ENCODE assay signal across 20 cellular contexts in the genomic region with DNA sequence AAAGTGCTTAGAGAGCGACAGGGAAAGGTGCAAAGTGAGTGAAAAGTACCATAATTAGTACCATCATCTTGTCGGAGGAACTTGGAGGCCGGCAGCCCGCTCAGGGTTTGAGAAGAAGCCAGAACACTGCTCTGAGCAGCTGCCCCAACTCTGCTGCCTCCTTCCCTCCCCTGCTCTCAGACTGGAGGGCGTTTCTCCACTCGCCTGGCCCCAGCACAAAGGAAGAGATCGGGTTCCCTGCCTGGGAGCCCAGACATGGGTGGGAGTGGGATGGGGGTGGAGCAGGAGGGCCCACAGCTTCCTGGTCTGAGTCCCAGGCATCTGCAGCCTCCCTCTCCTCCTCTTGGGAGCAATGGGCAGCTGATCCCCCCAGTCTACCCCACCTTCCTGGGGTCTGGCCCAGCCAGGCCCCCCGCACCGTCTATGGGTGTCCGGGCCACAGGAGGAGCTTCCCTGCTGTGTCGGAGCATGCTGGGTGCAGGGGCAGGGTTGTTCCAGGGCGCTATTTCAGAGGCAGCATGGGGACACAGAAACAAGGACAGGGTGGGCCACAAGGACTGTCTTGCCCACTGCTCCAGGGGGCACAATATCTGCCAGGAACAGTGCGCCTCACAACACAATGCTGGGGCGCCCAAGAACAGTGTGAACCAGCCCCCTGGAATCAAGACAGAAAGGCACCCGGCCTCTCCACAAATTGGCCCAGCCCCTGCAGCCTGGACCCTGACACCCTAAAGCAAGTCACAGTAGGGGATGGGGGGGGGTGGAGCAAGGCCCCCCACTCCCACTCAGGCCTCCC. TPM values are rescaled to one million over a fixed set of nuclear protein-coding genes. Genes with fewer than 3 reads are reported as not detected.
DNase-seq lines count a peak whose midpoint lies in the region; ATAC-seq and TF ChIP-seq lines count a peak whose summit lies in the region.
"Had no signal": no experiment of that assay in that cellular context is flagged by ENCODE, and none has a peak within 500 bp of the region (broad histone marks: within the 10 kb centered on the region; RNA-seq: fewer than 3 reads in every experiment).

No MANE protein-coding gene starts in this region.

- H3K9me3 Mint-ChIP-seq in activated CD4-positive, alpha-beta T cell treated with anti-CD3 and anti-CD28 coated beads, Interleukin-2, amount 10 ng/mL, durations not matched to agents 7 days and 5 days, result no peaks in the 10 kb centered on the region
- no peaks in the 10 kb centered on the region for H3K9me3 Mint-ChIP-seq in activated naive CD8-positive, alpha-beta T cell treated with anti-CD3 and anti-CD28 coated beads, Interleukin-2, amount 50 U/mL, for 24 hours
- H3K9me3 Mint-ChIP-seq in nephron, result no peaks in the 10 kb centered on the region
- H3K9me3 Mint-ChIP-seq: CD8-positive, alpha-beta memory T cell; naive thymus-derived CD8-positive, alpha-beta T cell had no signal

- ATAC-seq in IMR-90 (ENCODE audit: low read depth), result peak; percentile 10
- ATAC-seq in activated naive CD8-positive, alpha-beta T cell treated with anti-CD3 and anti-CD28 coated beads, Interleukin-2, amount 50 U/mL, for 24 hours, result no peak
- ATAC-seq: naive thymus-derived CD8-positive, alpha-beta T cell had no signal

- peaks cover 28% of the 10 kb centered on the region for H3K9me1 ChIP-seq in IMR-90 (ENCODE audit: insufficient read depth, low read length)

- H4K91ac ChIP-seq in IMR-90 (ENCODE audit: insufficient read depth, low read depth, low read length), result peak overlapping the region; percentile 79

- H3K27ac Mint-ChIP-seq in activated CD4-positive, alpha-beta T cell treated with anti-CD3 and anti-CD28 coated beads, Interleukin-2, amount 10 ng/mL, durations not matched to agents 7 days and 5 days, result peak overlapping the region; percentile 80
- H3K27ac Mint-ChIP-seq in activated naive CD8-positive, alpha-beta T cell treated with anti-CD3 and anti-CD28 coated beads, Interleukin-2, amount 50 U/mL, for 24 hours, result peak overlapping the region; percentile 91
- peak overlapping the region; percentile 60 to 91 (median 88) for H3K27ac Mint-ChIP-seq in nephron
- H3K27ac Mint-ChIP-seq: CD8-positive, alpha-beta memory T cell had no signal

- peak overlapping the region; percentile 60 for H3K9ac ChIP-seq in IMR-90 (ENCODE audit: low read depth, low read length)

- H3K27me3 Mint-ChIP-seq in activated CD4-positive, alpha-beta T cell treated with anti-CD3 and anti-CD28 coated beads, Interleukin-2, amount 10 ng/mL, durations not matched to agents 7 days and 5 days, result no peaks in the 10 kb centered on the region
- no peaks in the 10 kb centered on the region for H3K27me3 Mint-ChIP-seq in activated naive CD8-positive, alpha-beta T cell treated with anti-CD3 and anti-CD28 coated beads, Interleukin-2, amount 50 U/mL, for 24 hours
- peaks cover 24% of the 10 kb centered on the region for H3K27me3 Mint-ChIP-seq in nephron (ENCODE audit: low read depth)

- 34% methylated on average over 5 of the region's 15 CpGs; no CpG with 5 or more reads in 1 of the 2 experiments for WGBS in IMR-90 (ENCODE audit: extremely low coverage in 2 of 2, insufficient read length in 1 of 2), 2 experiments

- peak overlapping the region; percentile 99 for H3K4me3 Mint-ChIP-seq in activated CD4-positive, alpha-beta T cell treated with anti-CD3 and anti-CD28 coated beads, Interleukin-2, amount 10 ng/mL, durations not matched to agents 7 days and 5 days
- peak overlapping the region; percentile 91 for H3K4me3 Mint-ChIP-seq in activated naive CD8-positive, alpha-beta T cell treated with anti-CD3 and anti-CD28 coated beads, Interleukin-2, amount 50 U/mL, for 24 hours
- H3K4me3 Mint-ChIP-seq in nephron, result peak overlapping the region in 2 of 3 experiments; percentile 40 to 45
- H3K4me3 Mint-ChIP-seq: naive thymus-derived CD8-positive, alpha-beta T cell had no signal

- peak overlapping the region; percentile 92 for H2AK5ac ChIP-seq in IMR-90 (ENCODE audit: low read depth, low read length)

- H3K4me3 ChIP-seq in IMR-90 (ENCODE audit: insufficient read depth, low read depth, low read length), result no peak overlapping the region
- H3K4me3 ChIP-seq: SJCRH30 had no signal

- peak overlapping the region; percentile 42 for H2BK5ac ChIP-seq in IMR-90 (ENCODE audit: low read depth, low read length, poor library complexity, severe bottlenecking)

- no peak for TF ChIP-seq RAD21 in IMR-90 (IDR thresholded peaks at IDR 0.05; ENCODE audit: low read length)

- BruUV-seq in IMR-90 (replicated peaks; lab: Mats Ljungman, UMichigan), result no TSS peak

- H3K18ac ChIP-seq in IMR-90 (ENCODE audit: low read depth, low read length), result peak overlapping the region; percentile 78

- H2BK120ac ChIP-seq in IMR-90 (ENCODE audit: low read depth, low read length), result peak overlapping the region; percentile 58

- H3K4me2 ChIP-seq in IMR-90 (ENCODE audit: low read depth, low read length), result peak overlapping the region; percentile 63; the same call in 1 of the 2 replicates

- H4K5ac ChIP-seq in IMR-90 (ENCODE audit: low read depth, low read length), result peak overlapping the region; percentile 88

- H3K27ac ChIP-seq in IMR-90 (ENCODE audit: insufficient read depth, low read length), result peak overlapping the region; percentile 100
- H3K27ac ChIP-seq: SJCRH30 had no signal

- H3K4me1 ChIP-seq in IMR-90 (ENCODE audit: control insufficient read depth, insufficient read depth, low read length), result peaks cover 56% of the 10 kb centered on the region

- peak overlapping the region; percentile 94 to 96 for H4K8ac ChIP-seq in IMR-90 (ENCODE audit: low read depth in 2 of 2, low read length in 2 of 2)

- dilution Hi-C loops in IMR-90 (cut with HindIII; ENCODE audit: low sequenced_read_pairs, unreplicated experiment), result no loop called here

- POLR2A ChIA-PET in activated CD4-positive, alpha-beta T cell treated with anti-CD3 and anti-CD28 coated beads, Interleukin-2, amount 10 ng/mL, durations not matched to agents 7 days and 5 days (lab: Charles Lee), result interaction anchor here (0.9 to 2.0 kb wide), 3 partner anchors 56 to 64 kb away, joined by 3 to 6 read pairs (median 6); no protein-coding TSS in a partner anchor
- POLR2A ChIA-PET in IMR-90 (lab: Charles Lee; ENCODE audit: unreplicated experiment), result no interaction called here

- peak overlapping the region; percentile 74 for H3K4ac ChIP-seq in IMR-90 (ENCODE audit: low read depth, low read length)

- H3K36me3 ChIP-seq in IMR-90 (ENCODE audit: control insufficient read depth, insufficient read depth, low read length), result peaks cover 47% of the 10 kb centered on the region
- H3K36me3 ChIP-seq: SJCRH30 had no signal

- H2BK15ac ChIP-seq in IMR-90 (ENCODE audit: low read depth, low read length), result peak overlapping the region; percentile 54; the same call in 1 of the 3 replicates

- TF ChIP-seq POLR2A in IMR-90 (IDR thresholded peaks at IDR 0.05; ENCODE audit: low read depth, low read length), result peak; percentile 41

- no peaks in the 10 kb centered on the region for H4K20me1 ChIP-seq in IMR-90 (ENCODE audit: insufficient read depth, low read length)

- H2BK20ac ChIP-seq in IMR-90 (ENCODE audit: low read depth, low read length), result peak overlapping the region; percentile 27; the same call in 1 of the 2 replicates

- peak overlapping the region; percentile 91 for H2AK9ac ChIP-seq in IMR-90 (replicated peaks; ENCODE audit: low read depth, low read length, poor library complexity)

- no peaks in the 10 kb centered on the region for H3K27me3 ChIP-seq in IMR-90 (ENCODE audit: control insufficient read depth, insufficient read depth, low read length)

- no peak for DNase-seq in activated CD4-positive, alpha-beta T cell treated with anti-CD3 and anti-CD28 coated beads, Interleukin-2, amount 10 ng/mL, durations not matched to agents 7 days and 5 days
- DNase-seq in activated CD4-positive, alpha-beta T cell treated with anti-CD3 and anti-CD28 coated beads, Interleukin-2, amount 50 U/mL, for 4 hours, result no peak
- peak; percentile 69 for DNase-seq in IMR-90
- no peak for DNase-seq in activated naive CD8-positive, alpha-beta T cell treated with anti-CD3 and anti-CD28 coated beads, Interleukin-2, amount 50 U/mL, for 24 hours
- DNase-seq in KG1 (lab: John Stamatoyannopoulos, UW), result no peak
- no peak for DNase-seq in NCI-H2081 treated with DMSO at 0.1 percent for 48 hours (lab: John Stamatoyannopoulos, UW)
- DNase-seq in superior temporal gyrus (ENCODE audit: extremely low spot score), result no peak
- DNase-seq: amniotic stem cell; CD8-positive, alpha-beta memory T cell; glutamatergic neuron; kidney glomerular epithelial cell; naive thymus-derived CD8-positive, alpha-beta T cell; NCI-H2107; NK-92 treated with Interleukin-12 subunit alpha and Interleukin-12 subunit beta, amount 100 ng/mL, for 24 hours; retina; stimulated activated CD4-positive, alpha-beta T cell treated with anti-CD3 and anti-CD28 coated beads, Interleukin-4, amount 100 ng/mL, for 24 hours had no signal

- peak overlapping the region; percentile 53 for H3K14ac ChIP-seq in IMR-90 (replicated peaks; ENCODE audit: low read depth, low read length)

- in situ Hi-C loops in IMR-90 (cut with MboI; ENCODE audit: low sequenced_read_pairs), result no loop called here

- TF ChIP-seq CTCF in IMR-90 (conservative IDR thresholded peaks at IDR 0.05; ENCODE audit: low read depth, low read length), result no peak
- TF ChIP-seq CTCF in nephron (IDR thresholded peaks at IDR 0.05; ENCODE audit: unreplicated experiment in 3 of 3), result no peak

- no peaks in the 10 kb centered on the region for H3K9me3 ChIP-seq in IMR-90 (ENCODE audit: control insufficient read depth, insufficient read depth, low read length)
- H3K9me3 ChIP-seq: SJCRH30 had no signal

- CTCF ChIA-PET in activated CD4-positive, alpha-beta T cell treated with anti-CD3 and anti-CD28 coated beads, Interleukin-2, amount 10 ng/mL, durations not matched to agents 7 days and 5 days (lab: Charles Lee), result interaction anchor here (1.0 to 5.3 kb wide), 4 partner anchors 9 to 135 kb away, joined by 3 to 34 read pairs (median 5); no protein-coding TSS in a partner anchor
- CTCF ChIA-PET in IMR-90 (lab: Yijun Ruan, JAX), result no interaction called here

- H3K23ac ChIP-seq in IMR-90 (ENCODE audit: low read depth, low read length), result peak overlapping the region; percentile 32; the same call in 1 of the 2 replicates

- intact Hi-C loops in IMR-90 (cut with micrococcal nuclease), result no loop called here

- peaks cover 82% of the 10 kb centered on the region for H3K4me1 Mint-ChIP-seq in activated CD4-positive, alpha-beta T cell treated with anti-CD3 and anti-CD28 coated beads, Interleukin-2, amount 10 ng/mL, durations not matched to agents 7 days and 5 days
- peaks cover 42% of the 10 kb centered on the region for H3K4me1 Mint-ChIP-seq in activated naive CD8-positive, alpha-beta T cell treated with anti-CD3 and anti-CD28 coated beads, Interleukin-2, amount 50 U/mL, for 24 hours
- peaks cover 62% of the 10 kb centered on the region for H3K4me1 Mint-ChIP-seq in nephron

- H3K56ac ChIP-seq in IMR-90 (ENCODE audit: extremely low read depth, insufficient read depth, low read length), result no peak overlapping the region

- H3K36me3 Mint-ChIP-seq in activated CD4-positive, alpha-beta T cell treated with anti-CD3 and anti-CD28 coated beads, Interleukin-2, amount 10 ng/mL, durations not matched to agents 7 days and 5 days (ENCODE audit: low read depth), result peaks cover 52% of the 10 kb centered on the region
- peaks cover 49% of the 10 kb centered on the region for H3K36me3 Mint-ChIP-seq in activated naive CD8-positive, alpha-beta T cell treated with anti-CD3 and anti-CD28 coated beads, Interleukin-2, amount 50 U/mL, for 24 hours (ENCODE audit: low read depth)
- no peaks in the 10 kb centered on the region for H3K36me3 Mint-ChIP-seq in nephron (ENCODE audit: low read depth)
- H3K36me3 Mint-ChIP-seq: CD8-positive, alpha-beta memory T cell; naive thymus-derived CD8-positive, alpha-beta T cell had no signal

- peaks cover 33 to 56% of the 10 kb centered on the region in 2 experiments for H3K79me1 ChIP-seq in IMR-90 (ENCODE audit: low read depth in 1 of 2, low read length in 2 of 2)

- H2AFZ ChIP-seq in IMR-90 (replicated peaks; ENCODE audit: low read length, poor library complexity), result peak overlapping the region; percentile 46

RNA-seq across cellular contexts. Expression of a gene that starts 4.8 kb away (rescaled TPM):
- total RNA-seq in activated CD4-positive, alpha-beta T cell treated with anti-CD3 and anti-CD28 coated beads, Interleukin-2, amount 10 ng/mL, durations not matched to agents 7 days and 5 days, result 100 to 1,000 TPM; 102 to 103 TPM
- total RNA-seq in IMR-90 (2012; rRNA removed), result 79.4 and 130 TPM in 2 replicates
- 203 and 214 TPM in 2 replicates for polyA plus RNA-seq in IMR-90 (2012; rRNA removed)
- polyA plus RNA-seq in IMR-90 (2012; cell fraction: cytosol; rRNA removed), result 41.6 and 110 TPM in 2 replicates
- polyA plus RNA-seq in IMR-90 (2012; cell fraction: nucleus; rRNA removed; ENCODE audit: low replicate concordance), result 1,609 and 2,085 TPM in 2 replicates
- total RNA-seq: naive thymus-derived CD8-positive, alpha-beta T cell had no signal
- polyA plus RNA-seq: CD8-positive, alpha-beta memory T cell; naive thymus-derived CD8-positive, alpha-beta T cell had no signal

RNA-seq across cellular contexts. Expression of a gene that starts 24.9 kb away (rescaled TPM):
- total RNA-seq in activated CD4-positive, alpha-beta T cell treated with anti-CD3 and anti-CD28 coated beads, Interleukin-2, amount 10 ng/mL, durations not matched to agents 7 days and 5 days, result 10 to 100 TPM; 74.7 to 80.5 TPM
- total RNA-seq in IMR-90 (2012; rRNA removed), result not detected in 2 replicates
- not detected in 2 replicates for polyA plus RNA-seq in IMR-90 (2012; rRNA removed)
- 0.07 TPM in 1 of 2 replicates, not detected in the other for polyA plus RNA-seq in IMR-90 (2012; cell fraction: cytosol; rRNA removed)
- polyA plus RNA-seq in IMR-90 (2012; cell fraction: nucleus; rRNA removed; ENCODE audit: low replicate concordance), result 0.42 and 0.81 TPM in 2 replicates
- total RNA-seq: endothelial cell of umbilical vein, HT1080, SJCRH30 had no signal
- polyA plus RNA-seq: endothelial cell of umbilical vein had no signal

RNA-seq across cellular contexts. Expression of a gene that starts 47.5 kb away (rescaled TPM):
- 10 to 100 TPM; 16.7 to 20.0 TPM for total RNA-seq in activated CD4-positive, alpha-beta T cell treated with anti-CD3 and anti-CD28 coated beads, Interleukin-2, amount 10 ng/mL, durations not matched to agents 7 days and 5 days
- 10.6 and 11.7 TPM in 2 replicates for total RNA-seq in IMR-90 (2012; rRNA removed)
- polyA plus RNA-seq in IMR-90 (2012; rRNA removed), result 23.5 and 26.9 TPM in 2 replicates
- polyA plus RNA-seq in IMR-90 (2012; cell fraction: cytosol; rRNA removed), result 11.4 and 33.1 TPM in 2 replicates
- 55.8 and 106 TPM in 2 replicates for polyA plus RNA-seq in IMR-90 (2012; cell fraction: nucleus; rRNA removed; ENCODE audit: low replicate concordance)

Comparison
In these comparisons a context has a peak if more than half of its experiments do, and no peak if none do; other contexts are left out.
1. H3K4me3 Mint-ChIP-seq: peak in every context shown above with its lines; median percentile 99 in activated CD4-positive, alpha-beta T cell treated with anti-CD3 and anti-CD28 coated beads, Interleukin-2, amount 10 ng/mL, durations not matched to agents 7 days and 5 days; 91 in activated naive CD8-positive, alpha-beta T cell treated with anti-CD3 and anti-CD28 coated beads, Interleukin-2, amount 50 U/mL, for 24 hours; 42 in nephron.
2. RNA of a gene that starts 24.9 kb away (total RNA-seq): 74.7 to 80.5 TPM in activated CD4-positive, alpha-beta T cell treated with anti-CD3 and anti-CD28 coated beads, Interleukin-2, amount 10 ng/mL, durations not matched to agents 7 days and 5 days; not detected in IMR-90; every median in the first group is over 10 times any median in the second.
3. Peak in every context shown above with its lines, with median percentiles within 50 percentile points of each other: H3K27ac Mint-ChIP-seq.